In the genomic region with DNA sequence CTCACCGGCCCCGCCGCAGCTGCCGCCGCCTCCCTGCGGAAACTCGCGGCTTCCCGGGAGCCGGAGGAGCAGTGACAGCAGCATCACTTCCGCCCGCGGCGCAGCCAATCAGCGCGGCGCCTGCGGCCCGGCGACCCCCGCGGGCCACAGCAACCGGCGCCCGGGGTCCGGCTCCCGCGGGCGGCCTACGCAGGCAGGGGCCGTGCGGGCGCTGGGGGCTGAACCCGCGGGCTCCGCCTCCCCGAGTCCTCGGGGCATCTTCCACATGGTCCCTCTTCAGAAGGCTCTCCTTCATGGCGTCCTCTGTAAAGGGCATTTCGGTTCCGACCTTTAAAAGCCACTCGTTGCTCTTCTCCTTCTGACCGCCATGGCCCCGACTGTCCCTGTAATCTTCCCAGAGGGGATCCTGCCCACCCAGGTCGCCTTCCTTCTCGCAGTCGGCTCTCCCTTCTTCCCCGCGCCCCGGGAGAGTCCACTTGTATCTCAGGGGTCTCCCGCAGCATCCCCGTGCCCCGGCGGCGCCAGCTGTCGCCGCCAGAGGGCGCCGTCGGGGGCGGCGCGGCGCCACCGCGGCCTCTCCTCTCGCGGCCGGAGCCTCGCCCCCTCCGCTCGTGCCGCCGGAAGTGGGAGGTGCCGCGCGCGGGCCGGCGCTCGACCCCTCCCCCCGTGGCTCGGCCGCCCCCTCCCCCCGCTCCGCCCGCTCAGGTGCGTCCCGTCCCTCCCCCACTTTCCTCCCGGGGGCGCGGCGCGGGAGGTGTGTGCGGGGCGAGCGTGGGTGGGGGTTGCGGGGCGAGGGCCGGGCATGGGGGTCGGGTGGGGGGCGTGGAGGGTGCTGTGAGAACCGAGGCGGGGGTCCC, we compare ENCODE assay signal across 8 cellular contexts. TPM values are rescaled to one million over a fixed set of nuclear protein-coding genes. Genes with fewer than 3 reads are reported as not detected.
A peak's percentile ranks its signal among the peaks of the same experiment; 100 is the strongest.
DNase-seq lines count a peak whose midpoint lies in the region; ATAC-seq, FAIRE-seq and TF ChIP-seq lines count a peak whose summit lies in the region.

A gene with protein sequence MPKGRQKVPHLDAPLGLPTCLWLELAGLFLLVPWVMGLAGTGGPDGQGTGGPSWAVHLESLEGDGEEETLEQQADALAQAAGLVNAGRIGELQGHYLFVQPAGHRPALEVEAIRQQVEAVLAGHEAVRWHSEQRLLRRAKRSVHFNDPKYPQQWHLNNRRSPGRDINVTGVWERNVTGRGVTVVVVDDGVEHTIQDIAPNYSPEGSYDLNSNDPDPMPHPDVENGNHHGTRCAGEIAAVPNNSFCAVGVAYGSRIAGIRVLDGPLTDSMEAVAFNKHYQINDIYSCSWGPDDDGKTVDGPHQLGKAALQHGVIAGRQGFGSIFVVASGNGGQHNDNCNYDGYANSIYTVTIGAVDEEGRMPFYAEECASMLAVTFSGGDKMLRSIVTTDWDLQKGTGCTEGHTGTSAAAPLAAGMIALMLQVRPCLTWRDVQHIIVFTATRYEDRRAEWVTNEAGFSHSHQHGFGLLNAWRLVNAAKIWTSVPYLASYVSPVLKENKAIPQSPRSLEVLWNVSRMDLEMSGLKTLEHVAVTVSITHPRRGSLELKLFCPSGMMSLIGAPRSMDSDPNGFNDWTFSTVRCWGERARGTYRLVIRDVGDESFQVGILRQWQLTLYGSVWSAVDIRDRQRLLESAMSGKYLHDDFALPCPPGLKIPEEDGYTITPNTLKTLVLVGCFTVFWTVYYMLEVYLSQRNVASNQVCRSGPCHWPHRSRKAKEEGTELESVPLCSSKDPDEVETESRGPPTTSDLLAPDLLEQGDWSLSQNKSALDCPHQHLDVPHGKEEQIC (minus strand): TSS at position 52 of the 857 bp plus-strand sequence. CDS start 2,229 bp downstream, outside the sequence.
A gene (plus strand): TSS at position 650 of the 857 bp plus-strand sequence. CDS start 1,602 bp downstream, outside the sequence.

- peak; percentile 77 for ATAC-seq in GM18502 (IDR thresholded peaks at IDR 0.05; ENCODE audit: poor library complexity, unreplicated experiment)
- ATAC-seq in HG02981 (IDR thresholded peaks at IDR 0.05; ENCODE audit: unreplicated experiment): peak; percentile 55
- peak; percentile 68 for ATAC-seq in central memory CD8-positive, alpha-beta T cell (replicated peaks; ENCODE audit: extremely low read depth, poor library complexity, severe bottlenecking)

- H2AFZ ChIP-seq in keratinocyte (ENCODE audit: control insufficient read depth, low read length): peak within 1 kb of the TSS; percentile 99

- H3K27ac Mint-ChIP-seq in central memory CD8-positive, alpha-beta T cell (ENCODE audit: low read depth): peak within 1 kb of the TSS; percentile 99

- peak within 1 kb of the TSS; percentile 86 to 97 (median 92) for H3K4me3 ChIP-seq in keratinocyte (ENCODE audit: control insufficient read depth in 2 of 3, extremely low read depth in 1 of 3, insufficient read depth in 2 of 3, low read depth in 1 of 3, low read length in 3 of 3)

- peaks cover 46% of the 10 kb centered on the region for H3K36me3 Mint-ChIP-seq in central memory CD8-positive, alpha-beta T cell (ENCODE audit: insufficient read depth)

- no peaks in the 10 kb centered on the region for H4K20me1 ChIP-seq in keratinocyte (ENCODE audit: control insufficient read depth, extremely low read depth, insufficient read depth, low read length)

- H3K27me3 Mint-ChIP-seq in central memory CD8-positive, alpha-beta T cell: no peaks in the 10 kb centered on the region

- FAIRE-seq in keratinocyte (lab: Jason Lieb, UNC): no peak

- dilution Hi-C loops in keratinocyte (cut with MboI; ENCODE audit: extremely low pct_ligation_motif_present, low sequenced_read_pairs): no loop called here

- H3K9me3 Mint-ChIP-seq in central memory CD8-positive, alpha-beta T cell: no peaks in the 10 kb centered on the region

- peak; percentile 73 to 77 (median 73) for TF ChIP-seq CTCF in keratinocyte (optimal IDR thresholded peaks at IDR 0.05 in 1 of 3, IDR thresholded peaks at IDR 0.05 in 1 of 3, conservative IDR thresholded peaks at IDR 0.05 in 1 of 3; ENCODE audit: extremely low read depth in 1 of 3, insufficient read depth in 2 of 3, low read length in 3 of 3)

- peaks cover 57% of the 10 kb centered on the region for H3K4me1 Mint-ChIP-seq in central memory CD8-positive, alpha-beta T cell

- H3K9me3 ChIP-seq in keratinocyte (ENCODE audit: control insufficient read depth, low read depth, low read length): no peaks in the 10 kb centered on the region

- no peaks in the 10 kb centered on the region for H3K27me3 ChIP-seq in keratinocyte (ENCODE audit: control insufficient read depth, extremely low read depth, insufficient read depth, low read length)

- H3K9ac ChIP-seq in keratinocyte (ENCODE audit: control insufficient read depth, extremely low read depth, insufficient read depth, low read length): peak within 1 kb of the TSS; percentile 83

- DNase-seq in 8988T (peak; percentile 99), NCI-H2171 (lab: John Stamatoyannopoulos, UW) (peak; percentile 72), keratinocyte (ENCODE audit: low read depth, low spot score) (no peak)
- DNase-seq in activated CD4-positive, CD25-positive, alpha-beta regulatory T cell (lab: John Stamatoyannopoulos, UW): peak; percentile 48 to 66 (median 54)
- DNase-seq in central memory CD8-positive, alpha-beta T cell (ENCODE audit: low spot score in 2 of 2): peak; percentile 53 to 54
- DNase-seq in stimulated activated CD4-positive, alpha-beta T cell treated with anti-CD3 and anti-CD28 coated beads, Interleukin-15, amount 100 ng/mL, for 1 hour (ENCODE audit: low read depth in 1 of 2, low spot score in 1 of 2): peak; percentile 68 to 73

- peaks cover 20% of the 10 kb centered on the region for H3K4me1 ChIP-seq in keratinocyte (ENCODE audit: control insufficient read depth, extremely low read depth, insufficient read depth, low read length)

- peak within 1 kb of the TSS; percentile 96 for H3K4me2 ChIP-seq in keratinocyte (ENCODE audit: control insufficient read depth, extremely low read depth, insufficient read depth, low read depth, low read length)

- peak within 1 kb of the TSS; percentile 99 for H3K4me3 Mint-ChIP-seq in central memory CD8-positive, alpha-beta T cell

- H3K9me1 ChIP-seq in keratinocyte (ENCODE audit: control insufficient read depth, extremely low read depth, insufficient read depth, low read length): no peaks in the 10 kb centered on the region

- peak within 1 kb of the TSS; percentile 86 for H3K27ac ChIP-seq in keratinocyte (ENCODE audit: control insufficient read depth, insufficient read depth, low read length)

- peaks cover 43% of the 10 kb centered on the region for H3K79me2 ChIP-seq in keratinocyte (ENCODE audit: control insufficient read depth, insufficient read depth, low read length)

- peaks cover 17 to 22% of the 10 kb centered on the region in 2 experiments for H3K36me3 ChIP-seq in keratinocyte (ENCODE audit: control insufficient read depth in 2 of 2, extremely low read depth in 1 of 2, insufficient read depth in 2 of 2, low read length in 2 of 2)

RNA-seq across cellular contexts. Expression of the first gene that starts in this region (rescaled TPM):
- polyA plus RNA-seq in keratinocyte: 32.9 to 48.6 TPM (median 35.4 TPM) in 3 replicates
- polyA plus RNA-seq in keratinocyte (2011; ENCODE audit: low read depth): 15.4 TPM
- polyA plus RNA-seq in keratinocyte (2011; cell fraction: cytosol; rRNA removed): 21.9 and 32.8 TPM in 2 replicates
- 113 and 135 TPM in 2 replicates for polyA plus RNA-seq in keratinocyte (2011; cell fraction: nucleus; rRNA removed)
- polyA plus RNA-seq in keratinocyte (2012; ENCODE audit: low replicate concordance): 23.6 and 36.6 TPM in 2 replicates
- polyA minus RNA-seq in keratinocyte: 54.1 to 67.0 TPM (median 58.0 TPM) in 3 replicates
- 55.1 TPM for polyA minus RNA-seq in keratinocyte (2011; cell fraction: cytosol; rRNA and poly(A)+ RNA removed)
- polyA minus RNA-seq in keratinocyte (2011; cell fraction: nucleus; rRNA and poly(A)+ RNA removed): 59.5 and 89.2 TPM in 2 replicates

RNA-seq across cellular contexts. Expression of the second gene that starts in this region (rescaled TPM):
- polyA plus RNA-seq in keratinocyte: 8.1 to 11.8 TPM (median 11.3 TPM) in 3 replicates
- polyA plus RNA-seq in keratinocyte (2011; ENCODE audit: low read depth): 25.3 TPM
- 10.0 and 10.2 TPM in 2 replicates for polyA plus RNA-seq in keratinocyte (2011; cell fraction: cytosol; rRNA removed)
- 16.0 and 16.9 TPM in 2 replicates for polyA plus RNA-seq in keratinocyte (2011; cell fraction: nucleus; rRNA removed)
- 8.7 and 8.8 TPM in 2 replicates for polyA plus RNA-seq in keratinocyte (2012; ENCODE audit: low replicate concordance)
- 19.0 to 33.1 TPM (median 21.6 TPM) in 3 replicates for polyA minus RNA-seq in keratinocyte
- polyA minus RNA-seq in keratinocyte (2011; cell fraction: cytosol; rRNA and poly(A)+ RNA removed): 9.0 TPM
- 11.7 and 14.7 TPM in 2 replicates for polyA minus RNA-seq in keratinocyte (2011; cell fraction: nucleus; rRNA and poly(A)+ RNA removed)
